In genomic region chr1:46790702-46791101, GRCh38 we compare ENCODE assay signal across 31 cellular contexts. TPM values are rescaled to one million over a fixed set of nuclear protein-coding genes. Genes with fewer than 3 reads are reported as not detected.
"Had no signal": no experiment of that assay in that cellular context is flagged by ENCODE, and none has a peak within 500 bp of the region (broad histone marks: within the 10 kb centered on the region; RNA-seq: fewer than 3 reads in every experiment).

No MANE protein-coding gene starts in this region.

- H3K27ac Mint-ChIP-seq: activated CD4-positive, alpha-beta memory T cell treated with anti-CD3 and anti-CD28 coated beads for 36 hours; activated CD4-positive, alpha-beta T cell treated with anti-CD3 and anti-CD28 coated beads, Interleukin-2, amount 10 ng/mL, durations not matched to agents 7 days and 5 days; activated naive CD8-positive, alpha-beta T cell; brain; T-cell had no signal

- H3K4me1 Mint-ChIP-seq: activated CD4-positive, alpha-beta T cell treated with anti-CD3 and anti-CD28 coated beads, Interleukin-2, amount 10 ng/mL, durations not matched to agents 7 days and 5 days; brain; T-cell had no signal

- H3K36me3 ChIP-seq: cardiac muscle cell had no signal

- H3K9me3 Mint-ChIP-seq: activated CD4-positive, alpha-beta memory T cell treated with anti-CD3 and anti-CD28 coated beads for 36 hours; activated CD4-positive, alpha-beta T cell treated with anti-CD3 and anti-CD28 coated beads, Interleukin-2, amount 10 ng/mL, durations not matched to agents 7 days and 5 days; activated T-cell treated with anti-CD3 and anti-CD28 coated beads, Interleukin-2, amount 50 U/mL, for 4 hours had no signal

- H3K4me3 ChIP-seq: cardiac muscle cell, SK-N-MC had no signal

- H3K4me2 ChIP-seq: KMS-11 had no signal

- H3K27me3 Mint-ChIP-seq: brain had no signal

- H3K9ac ChIP-seq: KMS-11 had no signal

- H3K27me3 ChIP-seq: cardiac muscle cell had no signal

- H3K36me3 Mint-ChIP-seq: activated CD4-positive, alpha-beta memory T cell treated with anti-CD3 and anti-CD28 coated beads for 36 hours; activated naive CD8-positive, alpha-beta T cell; brain; T-cell had no signal

- FAIRE-seq: astrocyte had no signal

- ATAC-seq: activated T-cell treated with anti-CD3 and anti-CD28 coated beads, Interleukin-2, amount 50 U/mL, for 4 hours; Panc1; Right ventricle myocardium inferior; T-cell had no signal

- H3K27ac ChIP-seq: cardiac muscle cell, KMS-11, SK-N-MC, VCaP had no signal

- H3K4me3 Mint-ChIP-seq: activated CD4-positive, alpha-beta memory T cell treated with anti-CD3 and anti-CD28 coated beads for 36 hours; activated CD4-positive, alpha-beta T cell treated with anti-CD3 and anti-CD28 coated beads, Interleukin-2, amount 10 ng/mL, durations not matched to agents 7 days and 5 days; activated naive CD8-positive, alpha-beta T cell; activated T-cell treated with anti-CD3 and anti-CD28 coated beads, Interleukin-2, amount 50 U/mL, for 4 hours; brain; T-cell had no signal

- DNase-seq: activated CD4-positive, alpha-beta memory T cell treated with anti-CD3 and anti-CD28 coated beads for 36 hours; activated CD4-positive, alpha-beta T cell treated with anti-CD3 and anti-CD28 coated beads, Interleukin-2, amount 10 ng/mL, durations not matched to agents 7 days and 5 days; activated CD4-positive, CD25-positive, alpha-beta regulatory T cell; activated CD8-positive, alpha-beta memory T cell treated with anti-CD3 and anti-CD28 coated beads for 24 hours; activated effector memory CD4-positive, alpha-beta T cell treated with anti-CD3 and anti-CD28 coated beads, Interleukin-2, amount 50 U/mL, for 16 hours; activated naive CD4-positive, alpha-beta T cell treated with Interleukin-2 at 50 U/mL for 16 hours; activated T-cell treated with anti-CD3 and anti-CD28 coated beads, Interleukin-2, amount 50 U/mL, for 4 hours; amygdala; MM.1S; NCI-H1105; NCI-H1436; NCI-H1694 treated with DMSO at 0.1 percent for 48 hours; NCI-H2029 treated with DMSO at 0.1 percent for 48 hours; NCI-H345; NCI-H510A; NCI-H526 treated with DMSO at 0.1 percent for 48 hours; NCI-H82; NK-92 treated with Interleukin-12 subunit alpha and Interleukin-12 subunit beta, amount 100 ng/mL, for 24 hours; OCI-M1; RPMI8226; T-cell had no signal

RNA-seq across cellular contexts. Expression of gene CYP4B1, which starts 8.1 kb away (rescaled TPM):
- total RNA-seq: activated CD4-positive, alpha-beta memory T cell treated with anti-CD3 and anti-CD28 coated beads for 36 hours; activated CD4-positive, alpha-beta T cell treated with anti-CD3 and anti-CD28 coated beads, Interleukin-2, amount 10 ng/mL, durations not matched to agents 7 days and 5 days; astrocyte; cardiac muscle cell; T-helper 2 cell treated with Interferon-gamma antibody and Interleukin-4, amounts not matched to agents 100 ng/mL and 5 ng/mL, for 36 hours had no signal
- polyA plus RNA-seq: cardiac muscle cell had no signal
